Comparison of ENCODE assay signal across 8 cellular contexts in genomic region chr5:124655943-124656459, GRCh38.
DNase-seq lines count a peak whose midpoint lies in the region; ATAC-seq and TF ChIP-seq lines count a peak whose summit lies in the region.

No MANE protein-coding gene starts in this region.

- peaks cover 6% of the 10 kb centered on the region for H3K36me3 Mint-ChIP-seq in progenitor cell of endocrine pancreas (ENCODE audit: insufficient read depth)

- peaks cover 53% of the 10 kb centered on the region for H3K4me1 Mint-ChIP-seq in progenitor cell of endocrine pancreas (ENCODE audit: low read depth)

- H3K9me3 ChIP-seq in WERI-Rb-1 (ENCODE audit: severe bottlenecking) = no peaks in the 10 kb centered on the region

- no peak overlapping the region for H3K4me3 Mint-ChIP-seq in progenitor cell of endocrine pancreas (ENCODE audit: low read depth)

- H3K27me3 ChIP-seq in WERI-Rb-1 (ENCODE audit: insufficient read depth, low read depth, severe bottlenecking) (no peaks in the 10 kb centered on the region), kidney epithelial cell (ENCODE audit: control insufficient read depth, insufficient read depth, low read length) (no peaks in the 10 kb centered on the region)

- H3K36me3 ChIP-seq in WERI-Rb-1 (no peaks in the 10 kb centered on the region), kidney epithelial cell (ENCODE audit: control insufficient read depth, insufficient read depth, low read length) (no peaks in the 10 kb centered on the region)

- H3K4me3 ChIP-seq in WERI-Rb-1 (ENCODE audit: low read depth, low read length) (no peak overlapping the region), kidney epithelial cell (ENCODE audit: low read depth, low read length) (no peak overlapping the region)

- peak; percentile 48 to 78 for DNase-seq in NCI-H187 (lab: John Stamatoyannopoulos, UW)
- no peak for DNase-seq in WERI-Rb-1
- peak; percentile 94 for DNase-seq in kidney epithelial cell (ENCODE audit: low read depth)
- no peak for DNase-seq in progenitor cell of endocrine pancreas (ENCODE audit: low spot score, unreplicated experiment)
- no peak for DNase-seq in RPMI8226

- peak; percentile 28 for ATAC-seq in GM18909 (IDR thresholded peaks at IDR 0.05; ENCODE audit: poor library complexity, unreplicated experiment)
- ATAC-seq in HG02642 (IDR thresholded peaks at IDR 0.05; ENCODE audit: poor library complexity, unreplicated experiment) = no peak
- no peak for ATAC-seq in HG02759 (IDR thresholded peaks at IDR 0.05; ENCODE audit: unreplicated experiment)

- no peaks in the 10 kb centered on the region for H3K27me3 Mint-ChIP-seq in progenitor cell of endocrine pancreas

- H3K27ac ChIP-seq in WERI-Rb-1 = peak overlapping the region; percentile 35

- no peak overlapping the region for H3K27ac Mint-ChIP-seq in progenitor cell of endocrine pancreas

- TF ChIP-seq CTCF in WERI-Rb-1 (IDR thresholded peaks at IDR 0.05; ENCODE audit: low read depth, low read length) = no peak
- no peak for TF ChIP-seq CTCF in kidney epithelial cell (IDR thresholded peaks at IDR 0.05; ENCODE audit: insufficient read depth, low read length, poor library complexity, severe bottlenecking)
- no peak for TF ChIP-seq CTCF in progenitor cell of endocrine pancreas (IDR thresholded peaks at IDR 0.05; ENCODE audit: unreplicated experiment)

- H3K9me3 Mint-ChIP-seq in progenitor cell of endocrine pancreas (ENCODE audit: low read depth) = no peaks in the 10 kb centered on the region

Comparison
In these comparisons a context has a peak if more than half of its experiments do, and no peak if none do; other contexts are left out.
1. DNase-seq: peak in NCI-H187 (2 of 2) and kidney epithelial cell (single experiment); none in WERI-Rb-1 (single experiment), progenitor cell of endocrine pancreas (single experiment) and RPMI8226 (single experiment).